ENCODE assay signal across 15 cellular contexts in the genomic region with DNA sequence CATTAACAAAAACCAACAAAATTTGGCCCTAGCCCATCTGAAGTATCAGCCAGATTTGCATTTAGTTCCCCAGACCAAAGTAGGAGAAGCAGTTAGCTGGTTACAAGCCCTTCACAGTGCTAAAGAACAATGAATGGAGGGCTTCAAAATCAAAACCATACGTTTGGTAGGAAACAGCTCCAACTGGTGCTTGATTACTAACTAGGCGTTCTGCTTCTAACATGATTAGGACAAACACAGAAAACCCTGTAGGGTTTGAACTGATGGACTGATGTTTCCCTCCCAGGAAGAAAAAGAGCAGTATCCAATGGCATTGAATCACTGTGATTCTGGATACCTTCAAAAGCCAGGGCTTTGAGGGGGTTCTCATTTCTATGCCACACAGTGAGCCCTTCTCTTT. TPM values are rescaled to one million over a fixed set of nuclear protein-coding genes. Genes with fewer than 3 reads are reported as not detected.
A peak's percentile ranks its signal among the peaks of the same experiment; 100 is the strongest.
DNase-seq lines count a peak whose midpoint lies in the region; ATAC-seq, FAIRE-seq and TF ChIP-seq lines count a peak whose summit lies in the region.
"Had no signal": no experiment of that assay in that cellular context is flagged by ENCODE, and none has a peak within 500 bp of the region (broad histone marks: within the 10 kb centered on the region; RNA-seq: fewer than 3 reads in every experiment).

No MANE protein-coding gene starts in this region.

- no peak for TF ChIP-seq CTCF in HCT116 (IDR thresholded peaks at IDR 0.05 in 2 of 3, conservative IDR thresholded peaks at IDR 0.05 in 1 of 3; ENCODE audit: borderline replicate concordance in 1 of 3, insufficient read depth in 1 of 3, low read depth in 2 of 3, low read length in 2 of 3)
- TF ChIP-seq CTCF in fibroblast of lung (conservative IDR thresholded peaks at IDR 0.05 in 1 of 2, IDR thresholded peaks at IDR 0.05 in 1 of 2; ENCODE audit: low read depth in 1 of 2, low read length in 2 of 2), result no peak
- TF ChIP-seq CTCF in pancreas (IDR thresholded peaks at IDR 0.05), result no peak
- no peak for TF ChIP-seq CTCF in ascending aorta (IDR thresholded peaks at IDR 0.05)

- RAD21 ChIA-PET in HCT116 (lab: Charles Lee; ENCODE audit: low non-redundant PET in 1 of 2, low total read pairs in 2 of 2, uncharacterized antibody in 2 of 2, unreplicated experiment in 2 of 2), result no interaction called here

- DNase-seq in HCT116 (ENCODE audit: low read depth, low spot score), result no peak
- no peak for DNase-seq in fibroblast of lung (ENCODE audit: low read depth in 2 of 2)
- no peak for DNase-seq in pancreas
- DNase-seq in ascending aorta (ENCODE audit: low spot score in 2 of 2), result no peak
- no peak for DNase-seq in NCI-H2171 treated with DMSO at 0.1 percent for 48 hours (lab: John Stamatoyannopoulos, UW)
- DNase-seq: activated CD4-positive, alpha-beta memory T cell treated with anti-CD3 and anti-CD28 coated beads for 36 hours; activated effector memory CD4-positive, alpha-beta T cell treated with anti-CD3 and anti-CD28 coated beads, Interleukin-2, amount 50 U/mL, for 16 hours; gastrocnemius medialis; NCI-H1105; NCI-H2227 treated with DMSO at 0.1 percent for 48 hours; posterior cingulate gyrus; SIG-M5 had no signal

- H3K4me3 ChIP-seq in HCT116 (replicated peaks in 1 of 2; ENCODE audit: low read depth in 1 of 2, low read length in 2 of 2) (no peak overlapping the region; a peak in 1 of 4 replicates), fibroblast of lung (replicated peaks in 1 of 4; ENCODE audit: control extremely low read depth in 1 of 4, insufficient read depth in 1 of 4, low read depth in 3 of 4, low read length in 4 of 4) (no peak overlapping the region), pancreas (no peak overlapping the region), ascending aorta (no peak overlapping the region)
- H3K4me3 ChIP-seq: gastrocnemius medialis, GM12878 had no signal

- H3K79me2 ChIP-seq in HCT116 (ENCODE audit: insufficient read depth, low read length) (no peaks in the 10 kb centered on the region), fibroblast of lung (ENCODE audit: control insufficient read depth, insufficient read depth, low read length) (no peaks in the 10 kb centered on the region)

- 35 to 60% methylated on average over 2 of the region's 2 CpGs for WGBS in pancreas, 2 donors

- peaks cover 10 to 34% of the 10 kb centered on the region in 2 experiments for H3K4me1 ChIP-seq in HCT116 (ENCODE audit: control insufficient read depth in 1 of 2, insufficient read depth in 2 of 2, low read length in 2 of 2)
- peaks cover 35% of the 10 kb centered on the region for H3K4me1 ChIP-seq in fibroblast of lung (ENCODE audit: control insufficient read depth, extremely low read depth, insufficient read depth, low read length)
- peaks cover 0 to 16% (median 11%) of the 10 kb centered on the region in 3 donors for H3K4me1 ChIP-seq in pancreas
- peaks cover 7 to 24% of the 10 kb centered on the region in 2 donors for H3K4me1 ChIP-seq in ascending aorta

- no peaks in the 10 kb centered on the region for H3K9me3 ChIP-seq in HCT116 (ENCODE audit: control insufficient read depth in 1 of 2, insufficient read depth in 1 of 2, low read depth in 1 of 2, low read length in 2 of 2)
- no peaks in the 10 kb centered on the region for H3K9me3 ChIP-seq in fibroblast of lung (ENCODE audit: control insufficient read depth, insufficient read depth, low read depth, low read length)
- H3K9me3 ChIP-seq in pancreas, result no peaks in the 10 kb centered on the region
- H3K9me3 ChIP-seq in ascending aorta, result no peaks in the 10 kb centered on the region
- H3K9me3 ChIP-seq: gastrocnemius medialis had no signal

- peak overlapping the region; percentile 52 for H2AFZ ChIP-seq in HCT116 (ENCODE audit: low read depth, low read length, poor library complexity, severe bottlenecking)
- no peak overlapping the region for H2AFZ ChIP-seq in fibroblast of lung (ENCODE audit: low read length)

- TF ChIP-seq POLR2A in HCT116 (IDR thresholded peaks at IDR 0.05; ENCODE audit: borderline replicate concordance, extremely low read depth, insufficient read depth, insufficient read length), result no peak

- FAIRE-seq in pancreas (lab: Jason Lieb, UNC), result no peak
- FAIRE-seq: GM12878 had no signal

- no peaks in the 10 kb centered on the region for H3K36me3 ChIP-seq in HCT116 (ENCODE audit: control insufficient read depth in 1 of 2, insufficient read depth in 2 of 2, low read length in 2 of 2)
- H3K36me3 ChIP-seq in fibroblast of lung (ENCODE audit: control insufficient read depth, insufficient read depth, low read length), result no peaks in the 10 kb centered on the region
- no peaks in the 10 kb centered on the region for H3K36me3 ChIP-seq in pancreas
- H3K36me3 ChIP-seq in ascending aorta, result no peaks in the 10 kb centered on the region
- H3K36me3 ChIP-seq: gastrocnemius medialis had no signal

- no TSS peak for BruUV-seq in HCT116 (replicated peaks; lab: Mats Ljungman, UMichigan)

- CTCF ChIA-PET in HCT116 (lab: Charles Lee), result no interaction called here

- ATAC-seq in HCT116, result no peak
- ATAC-seq in SK-N-SH treated with all-trans-retinoic acid at 6 μM for 48 hours, result peak; percentile 28
- no peak for ATAC-seq in pancreas
- no peak for ATAC-seq in GM21390 (IDR thresholded peaks at IDR 0.05; ENCODE audit: unreplicated experiment)
- ATAC-seq: gastrocnemius medialis, GM12878 had no signal

- no peaks in the 10 kb centered on the region for H3K9me2 ChIP-seq in HCT116 (ENCODE audit: insufficient read depth)

- H3K27ac ChIP-seq in HCT116 (ENCODE audit: low read depth, low read length) (no peak overlapping the region), fibroblast of lung (ENCODE audit: insufficient read depth, low read length) (peak overlapping the region; percentile 41), pancreas (peak overlapping the region in 3 of 4 donors; percentile 47 to 58 (median 57)), ascending aorta (no peak overlapping the region)
- H3K27ac ChIP-seq: gastrocnemius medialis had no signal

- H3K27me3 ChIP-seq in HCT116 (ENCODE audit: insufficient read depth, low read length), result no peaks in the 10 kb centered on the region
- H3K27me3 ChIP-seq in fibroblast of lung (ENCODE audit: control insufficient read depth, insufficient read depth, low read length), result no peaks in the 10 kb centered on the region
- H3K27me3 ChIP-seq in pancreas, result no peaks in the 10 kb centered on the region
- no peaks in the 10 kb centered on the region for H3K27me3 ChIP-seq in ascending aorta
- H3K27me3 ChIP-seq: gastrocnemius medialis had no signal

- intact Hi-C loops in HCT116 (cut with micrococcal nuclease), result no loop called here
- intact Hi-C loops in pancreas (cut with DNase I), result no loop called here
- intact Hi-C loops in ascending aorta (cut with DNase I), result no loop called here

- TF ChIP-seq RAD21 in HCT116 (IDR thresholded peaks at IDR 0.05; ENCODE audit: low read depth), result no peak

- POLR2A ChIA-PET in HCT116 (lab: Charles Lee), result no interaction called here

- H3K4me2 ChIP-seq in HCT116 (ENCODE audit: low read length), result peak overlapping the region; percentile 62
- H3K4me2 ChIP-seq in fibroblast of lung (ENCODE audit: extremely low read depth, insufficient read depth, low read length), result peak overlapping the region; percentile 60

- H4K20me1 ChIP-seq in HCT116 (ENCODE audit: insufficient read depth), result no peaks in the 10 kb centered on the region
- H4K20me1 ChIP-seq in fibroblast of lung (ENCODE audit: control insufficient read depth, extremely low read depth, insufficient read depth, low read length), result no peaks in the 10 kb centered on the region

- H3K9ac ChIP-seq in HCT116 (ENCODE audit: low read length), result no peak overlapping the region
- H3K9ac ChIP-seq in fibroblast of lung (ENCODE audit: insufficient read depth, low read length), result no peak overlapping the region

TF ChIP-seq in HCT116, 20 proteins besides CTCF, POLR2A, EP300 and RAD21 (continues in another document):
- TF ChIP-seq ELF1 (IDR thresholded peaks at IDR 0.05; ENCODE audit: borderline replicate concordance, low read depth), result no peak

TF ChIP-seq in SK-N-SH treated with all-trans-retinoic acid at 6 μM for 48 hours, 23 proteins besides CTCF, POLR2A, EP300 and RAD21 (continues in another document):
- TF ChIP-seq, protein P1, sequence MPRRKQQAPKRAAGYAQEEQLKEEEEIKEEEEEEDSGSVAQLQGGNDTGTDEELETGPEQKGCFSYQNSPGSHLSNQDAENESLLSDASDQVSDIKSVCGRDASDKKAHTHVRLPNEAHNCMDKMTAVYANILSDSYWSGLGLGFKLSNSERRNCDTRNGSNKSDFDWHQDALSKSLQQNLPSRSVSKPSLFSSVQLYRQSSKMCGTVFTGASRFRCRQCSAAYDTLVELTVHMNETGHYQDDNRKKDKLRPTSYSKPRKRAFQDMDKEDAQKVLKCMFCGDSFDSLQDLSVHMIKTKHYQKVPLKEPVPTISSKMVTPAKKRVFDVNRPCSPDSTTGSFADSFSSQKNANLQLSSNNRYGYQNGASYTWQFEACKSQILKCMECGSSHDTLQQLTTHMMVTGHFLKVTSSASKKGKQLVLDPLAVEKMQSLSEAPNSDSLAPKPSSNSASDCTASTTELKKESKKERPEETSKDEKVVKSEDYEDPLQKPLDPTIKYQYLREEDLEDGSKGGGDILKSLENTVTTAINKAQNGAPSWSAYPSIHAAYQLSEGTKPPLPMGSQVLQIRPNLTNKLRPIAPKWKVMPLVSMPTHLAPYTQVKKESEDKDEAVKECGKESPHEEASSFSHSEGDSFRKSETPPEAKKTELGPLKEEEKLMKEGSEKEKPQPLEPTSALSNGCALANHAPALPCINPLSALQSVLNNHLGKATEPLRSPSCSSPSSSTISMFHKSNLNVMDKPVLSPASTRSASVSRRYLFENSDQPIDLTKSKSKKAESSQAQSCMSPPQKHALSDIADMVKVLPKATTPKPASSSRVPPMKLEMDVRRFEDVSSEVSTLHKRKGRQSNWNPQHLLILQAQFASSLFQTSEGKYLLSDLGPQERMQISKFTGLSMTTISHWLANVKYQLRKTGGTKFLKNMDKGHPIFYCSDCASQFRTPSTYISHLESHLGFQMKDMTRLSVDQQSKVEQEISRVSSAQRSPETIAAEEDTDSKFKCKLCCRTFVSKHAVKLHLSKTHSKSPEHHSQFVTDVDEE (CRISPR knock-in tag; IDR thresholded peaks at IDR 0.05), result no peak
- no peak for TF ChIP-seq CSDC2 (CRISPR knock-in tag; IDR thresholded peaks at IDR 0.05)

RNA-seq across cellular contexts. Expression of gene STAT4, which starts 20.5 kb away (rescaled TPM):
- 2.0 TPM for total RNA-seq in HCT116 (2021; ENCODE audit: unreplicated experiment)
- 0.96 and 1.1 TPM in 2 replicates for polyA plus RNA-seq in HCT116 (2012)
- total RNA-seq in fibroblast of lung, result 0.51 and 0.66 TPM in 2 replicates
- 0.38 and 1.2 TPM in 2 replicates for polyA plus RNA-seq in fibroblast of lung
- polyA plus RNA-seq in fibroblast of lung (2012), result 0.21 and 0.72 TPM in 2 replicates
- 1.6 TPM in 1 of 2 replicates, not detected in the other for polyA minus RNA-seq in fibroblast of lung (ENCODE audit: low replicate concordance)
- 1 to 10 TPM in 5 of 6 donors, under 1 TPM in 1; 0.60 to 2.5 (median 1.4) TPM for total RNA-seq in pancreas
- 1 to 10 TPM; 2.0 to 6.4 TPM for polyA plus RNA-seq in pancreas
- total RNA-seq in ascending aorta, result 0.85 TPM

Comparison
In these comparisons a context has a peak if more than half of its experiments do, and no peak if none do; other contexts are left out.
1. H3K27ac ChIP-seq: peak in fibroblast of lung (single experiment) and pancreas (3 of 4); none in HCT116 (single experiment) and ascending aorta (0 of 2).